ENCODE assay signal across 28 cellular contexts in the genomic region with DNA sequence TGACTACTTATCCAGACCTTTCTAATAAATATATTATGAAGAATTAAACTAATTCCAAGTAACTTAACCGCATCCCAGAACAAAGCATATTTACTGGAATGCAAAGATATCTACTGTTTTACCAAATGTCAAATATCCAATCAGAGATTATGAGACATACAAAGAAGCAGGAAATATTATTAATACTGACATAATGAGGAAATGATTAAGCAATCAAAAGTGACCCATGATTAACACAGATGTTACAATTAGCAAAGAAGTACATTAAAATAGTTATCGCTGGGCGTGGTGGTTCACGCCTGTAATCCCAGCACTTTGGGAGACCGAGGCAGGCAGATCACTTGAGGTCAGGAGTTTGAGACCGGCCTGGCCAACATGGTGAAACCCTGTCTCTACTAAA.
"Had no signal": no experiment of that assay in that cellular context is flagged by ENCODE, and none has a peak within 500 bp of the region (broad histone marks: within the 10 kb centered on the region; RNA-seq: fewer than 3 reads in every experiment).

No MANE protein-coding gene starts in this region.

- DNase-seq: colonic mucosa; cortex of kidney; dermis blood vessel endothelial cell; effector CD4-positive, alpha-beta T cell; effector CD8-positive, alpha-beta T cell; effector memory CD4-positive, alpha-beta T cell; effector memory CD8-positive, alpha-beta T cell; endodermal cell; erythroblast; esophagus squamous epithelium; foreskin fibroblast; foreskin keratinocyte; foreskin melanocyte; gastrocnemius medialis; glutamatergic neuron; heart left ventricle; heart right ventricle had no signal

- H3K4me3 ChIP-seq: colonic mucosa, coronary artery, dorsolateral prefrontal cortex, esophagus muscularis mucosa, esophagus squamous epithelium, gastrocnemius medialis, gastroesophageal sphincter, heart left ventricle, heart right ventricle, hepatocyte had no signal

- H3K27ac ChIP-seq: colonic mucosa, coronary artery, dorsolateral prefrontal cortex, epithelial cell of prostate, esophagus muscularis mucosa, esophagus squamous epithelium, foreskin keratinocyte, gastrocnemius medialis, gastroesophageal sphincter, heart left ventricle, heart right ventricle, hepatocyte had no signal

- H3K4me1 ChIP-seq: colonic mucosa had no signal

- ATAC-seq: effector memory CD8-positive, alpha-beta T cell; foreskin keratinocyte; gastrocnemius medialis; gastroesophageal sphincter; heart left ventricle; heart right ventricle had no signal

- H3K9me3 Mint-ChIP-seq: effector memory CD8-positive, alpha-beta T cell had no signal

- H3K27ac Mint-ChIP-seq: dendritic cell treated with granulocyte-macrophage colony-stimulating factor and Interleukin-4, amounts not matched to agents 40 ng/mL and 50 ng/mL, for 4 days; effector memory CD8-positive, alpha-beta T cell; endodermal cell had no signal

- FAIRE-seq: colon, endometrium, endothelial cell of umbilical vein, frontal cortex had no signal

- H3K9me3 ChIP-seq: colonic mucosa, gastrocnemius medialis had no signal

- H3K4me3 Mint-ChIP-seq: dendritic cell treated with granulocyte-macrophage colony-stimulating factor and Interleukin-4, amounts not matched to agents 40 ng/mL and 50 ng/mL, for 4 days; effector memory CD8-positive, alpha-beta T cell; endodermal cell had no signal

- H3K36me3 ChIP-seq: colonic mucosa, esophagus muscularis mucosa, esophagus squamous epithelium, gastrocnemius medialis, gastroesophageal sphincter, heart left ventricle, heart right ventricle had no signal

- H2AFZ ChIP-seq: hepatocyte had no signal

- H3K4me2 ChIP-seq: hepatocyte had no signal
